Comparison of ENCODE assay signal across 28 cellular contexts in the genomic region with DNA sequence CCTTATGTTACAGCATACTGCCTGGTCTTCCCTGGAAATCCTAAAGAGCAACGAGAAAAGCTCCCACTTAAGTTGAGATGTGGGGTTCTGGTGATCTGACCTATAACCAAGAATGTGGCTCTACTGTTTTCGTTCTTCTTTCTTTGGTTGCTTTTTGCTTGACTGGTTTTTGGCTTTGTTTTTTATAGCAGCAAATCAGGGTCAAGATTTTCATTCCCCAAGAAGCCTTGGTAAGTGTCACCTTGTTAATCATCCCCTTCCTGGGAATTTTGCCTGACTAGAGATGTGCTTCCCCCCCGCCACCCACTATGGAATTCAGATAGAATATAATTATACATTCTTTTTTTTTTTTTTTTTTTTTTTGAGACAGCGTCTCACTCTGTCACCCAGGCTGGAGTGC.
"Had no signal": no experiment of that assay in that cellular context is flagged by ENCODE, and none has a peak within 500 bp of the region (broad histone marks: within the 10 kb centered on the region; RNA-seq: fewer than 3 reads in every experiment).

No MANE protein-coding gene starts in this region.

- H3K27ac Mint-ChIP-seq: activated CD4-positive, alpha-beta memory T cell treated with anti-CD3 and anti-CD28 coated beads for 36 hours; activated CD4-positive, alpha-beta T cell treated with anti-CD3 and anti-CD28 coated beads for 36 hours; activated CD4-positive, alpha-beta T cell treated with anti-CD3 and anti-CD28 coated beads, Interleukin-2, amount 10 ng/mL, durations not matched to agents 24 days and 14 days; activated T-cell treated with anti-CD3 and anti-CD28 coated beads, Interleukin-2, amount 50 U/mL, for 72 hours; T-helper 2 cell treated with Interferon-gamma antibody and Interleukin-4, amounts not matched to agents 5 μg/mL and 100 μg/mL, for 36 hours had no signal

- H3K9me3 Mint-ChIP-seq: T-helper 2 cell treated with Interferon-gamma antibody and Interleukin-4, amounts not matched to agents 5 μg/mL and 100 μg/mL, for 36 hours had no signal

- H3K4me3 Mint-ChIP-seq: activated CD4-positive, alpha-beta memory T cell treated with anti-CD3 and anti-CD28 coated beads for 36 hours; activated CD4-positive, alpha-beta T cell treated with anti-CD3 and anti-CD28 coated beads for 36 hours; activated CD4-positive, alpha-beta T cell treated with anti-CD3 and anti-CD28 coated beads, Interleukin-2, amount 10 ng/mL, durations not matched to agents 24 days and 14 days; activated naive CD8-positive, alpha-beta T cell treated with anti-CD3 and anti-CD28 coated beads for 36 hours; activated T-cell treated with anti-CD3 and anti-CD28 coated beads, Interleukin-2, amount 50 U/mL, for 24 hours; activated T-cell treated with anti-CD3 and anti-CD28 coated beads, Interleukin-2, amount 50 U/mL, for 72 hours; brain; T-helper 17 cell; T-helper 2 cell treated with Interferon-gamma antibody and Interleukin-4, amounts not matched to agents 5 μg/mL and 100 μg/mL, for 36 hours had no signal

- DNase-seq: activated CD4-positive, alpha-beta memory T cell treated with anti-CD3 and anti-CD28 coated beads for 36 hours; activated CD4-positive, alpha-beta T cell treated with anti-CD3 and anti-CD28 coated beads for 36 hours; activated CD4-positive, alpha-beta T cell treated with anti-CD3 and anti-CD28 coated beads, Interleukin-2, amount 10 ng/mL, durations not matched to agents 24 days and 14 days; activated CD4-positive, CD25-positive, alpha-beta regulatory T cell; activated CD4-positive, CD25-positive, alpha-beta regulatory T cell treated with anti-CD3 and anti-CD28 coated beads, Interleukin-2, amount 50 U/mL, for 72 hours; activated CD8-positive, alpha-beta memory T cell treated with anti-CD3 and anti-CD28 coated beads, Interleukin-2, amount 50 U/mL, for 48 hours; activated effector memory CD4-positive, alpha-beta T cell treated with Interleukin-2 at 50 U/mL for 16 hours; activated gamma-delta T cell treated with Interleukin-2 at 50 U/mL for 16 hours; activated naive CD4-positive, alpha-beta T cell treated with anti-CD3 and anti-CD28 coated beads, Interleukin-2, amount 50 U/mL, for 16 hours; activated naive CD4-positive, alpha-beta T cell treated with Interleukin-2 at 50 U/mL for 16 hours; activated naive CD8-positive, alpha-beta T cell treated with anti-CD3 and anti-CD28 coated beads for 36 hours; activated T-cell treated with anti-CD3 and anti-CD28 coated beads for 4 hours; activated T-cell treated with anti-CD3 and anti-CD28 coated beads, Interleukin-2, amount 50 U/mL, for 24 hours; activated T-cell treated with anti-CD3 and anti-CD28 coated beads, Interleukin-2, amount 50 U/mL, for 72 hours; central memory CD4-positive, alpha-beta T cell; cerebellar nuclear complex; colonic mucosa; effector CD8-positive, alpha-beta T cell; foreskin fibroblast; glutamatergic neuron; heart left ventricle; T-helper 1 cell; T-helper 17 cell; T1000; WERI-Rb-1 had no signal

- H3K4me1 Mint-ChIP-seq: activated CD4-positive, alpha-beta T cell treated with anti-CD3 and anti-CD28 coated beads, Interleukin-2, amount 10 ng/mL, durations not matched to agents 24 days and 14 days had no signal

- ATAC-seq: activated CD4-positive, alpha-beta T cell treated with anti-CD3 and anti-CD28 coated beads for 36 hours; activated T-cell treated with anti-CD3 and anti-CD28 coated beads, Interleukin-2, amount 50 U/mL, for 72 hours; esophagus mucosa; heart left ventricle; T-helper 17 cell had no signal

- H3K27me3 Mint-ChIP-seq: activated CD4-positive, alpha-beta memory T cell treated with anti-CD3 and anti-CD28 coated beads for 36 hours; activated CD4-positive, alpha-beta T cell treated with anti-CD3 and anti-CD28 coated beads for 36 hours; activated CD4-positive, alpha-beta T cell treated with anti-CD3 and anti-CD28 coated beads, Interleukin-2, amount 10 ng/mL, durations not matched to agents 24 days and 14 days; activated naive CD8-positive, alpha-beta T cell treated with anti-CD3 and anti-CD28 coated beads for 36 hours; activated T-cell treated with anti-CD3 and anti-CD28 coated beads, Interleukin-2, amount 50 U/mL, for 24 hours; brain; T-helper 17 cell had no signal
